In genomic region chr6:29702519-29703103, GRCh38 we compare ENCODE assay signal across 10 cellular contexts. TPM values are rescaled to one million over a fixed set of nuclear protein-coding genes. Genes with fewer than 3 reads are reported as not detected.
A peak's percentile ranks its signal among the peaks of the same experiment; 100 is the strongest.
DNase-seq lines count a peak whose midpoint lies in the region; ATAC-seq and TF ChIP-seq lines count a peak whose summit lies in the region.
"Had no signal": no experiment of that assay in that cellular context is flagged by ENCODE, and none has a peak within 500 bp of the region (broad histone marks: within the 10 kb centered on the region; RNA-seq: fewer than 3 reads in every experiment).

No MANE protein-coding gene starts in this region.

- H3K36me3 ChIP-seq in IMR-90 (ENCODE audit: control insufficient read depth, insufficient read depth, low read length) (no peaks in the 10 kb centered on the region), testis (ENCODE audit: low read depth, missing control alignments) (no peaks in the 10 kb centered on the region), uterus (no peaks in the 10 kb centered on the region)

- H3K4ac ChIP-seq in IMR-90 (ENCODE audit: low read depth, low read length), result no peak overlapping the region

- no peaks in the 10 kb centered on the region for H3K36me3 Mint-ChIP-seq in naive B cell
- H3K36me3 Mint-ChIP-seq: IgD-negative memory B cell had no signal

- intact Hi-C loops in IMR-90 (cut with micrococcal nuclease), result no loop called here
- intact Hi-C loops in dorsolateral prefrontal cortex (cut with DNase I), result no loop called here
- intact Hi-C loops in testis (cut with DNase I; ENCODE audit: low total_unique reads), result loop anchor here (10.0 kb wide), 1 partner anchor 132 kb away; no protein-coding TSS in a partner anchor
- intact Hi-C loops in uterus (cut with DNase I; ENCODE audit: low total_unique reads), result loop anchor here (10.0 kb wide), 1 partner anchor 132 kb away; no protein-coding TSS in a partner anchor

- H3K27ac ChIP-seq in IMR-90 (ENCODE audit: insufficient read depth, low read length), result no peak overlapping the region
- H3K27ac ChIP-seq in dorsolateral prefrontal cortex, result no peak overlapping the region
- no peak overlapping the region for H3K27ac ChIP-seq in testis
- no peak overlapping the region for H3K27ac ChIP-seq in uterus

- H3K9me1 ChIP-seq in IMR-90 (ENCODE audit: insufficient read depth, low read length), result no peaks in the 10 kb centered on the region

- H3K56ac ChIP-seq in IMR-90 (ENCODE audit: extremely low read depth, insufficient read depth, low read length), result no peak overlapping the region

- TF ChIP-seq POLR2A in IMR-90 (IDR thresholded peaks at IDR 0.05; ENCODE audit: low read depth, low read length) (no peak), testis (IDR thresholded peaks at IDR 0.05) (no peak), uterus (IDR thresholded peaks at IDR 0.05) (no peak)

- WGBS in IMR-90 (ENCODE audit: extremely low coverage in 2 of 2, insufficient read length in 1 of 2), 2 experiments, result no CpG with 5 or more reads among the region's 17 CpGs
- WGBS in testis, 2 donors, result 17 to 24% methylated on average over 11 to 17 of the region's 17 CpGs

- H2AK5ac ChIP-seq in IMR-90 (ENCODE audit: low read depth, low read length), result no peak overlapping the region

- H2BK15ac ChIP-seq in IMR-90 (ENCODE audit: low read depth, low read length), result no peak overlapping the region

- no peak overlapping the region for H4K91ac ChIP-seq in IMR-90 (ENCODE audit: insufficient read depth, low read depth, low read length)

- no peak overlapping the region for H3K9ac ChIP-seq in IMR-90 (ENCODE audit: low read depth, low read length)

- dilution Hi-C loops in IMR-90 (cut with HindIII; ENCODE audit: low sequenced_read_pairs, unreplicated experiment), result no loop called here

- no peak overlapping the region for H3K23ac ChIP-seq in IMR-90 (ENCODE audit: low read depth, low read length)

- H3K27me3 ChIP-seq in IMR-90 (ENCODE audit: control insufficient read depth, insufficient read depth, low read length) (peaks cover 8% of the 10 kb centered on the region), dorsolateral prefrontal cortex (peaks cover 0 to 17% (median 2%) of the 10 kb centered on the region in 45 donors), testis (no peaks in the 10 kb centered on the region), uterus (no peaks in the 10 kb centered on the region)

- no peak overlapping the region for H3K4me2 ChIP-seq in IMR-90 (ENCODE audit: low read depth, low read length)

- H3K4me3 ChIP-seq in IMR-90 (ENCODE audit: insufficient read depth, low read depth, low read length) (no peak overlapping the region), dorsolateral prefrontal cortex (no peak overlapping the region), testis (no peak overlapping the region), uterus (no peak overlapping the region)

- no peak overlapping the region for H2BK120ac ChIP-seq in IMR-90 (ENCODE audit: low read depth, low read length)

- TF ChIP-seq CTCF in IMR-90 (conservative IDR thresholded peaks at IDR 0.05; ENCODE audit: low read depth, low read length), result peak; percentile 37
- TF ChIP-seq CTCF in dorsolateral prefrontal cortex (IDR thresholded peaks at IDR 0.05 in 54 of 56, conservative IDR thresholded peaks at IDR 0.05 in 2 of 56; ENCODE audit: low read depth in 1 of 56, partially characterized antibody in 56 of 56), result peak in 45 of 56 donors; percentile 15 to 85 (median 58)
- peak in 2 of 3 experiments; percentile 9 to 66 for TF ChIP-seq CTCF in testis (IDR thresholded peaks at IDR 0.05)
- peak in 2 of 4 experiments; percentile 17 to 27 for TF ChIP-seq CTCF in uterus (IDR thresholded peaks at IDR 0.05)

- TF ChIP-seq RAD21 in IMR-90 (IDR thresholded peaks at IDR 0.05; ENCODE audit: low read length), result peak; percentile 29; the same call in 1 of the 2 replicates

- POLR2A ChIA-PET in IMR-90 (lab: Charles Lee; ENCODE audit: unreplicated experiment), result no interaction called here

- no peaks in the 10 kb centered on the region for H4K20me1 ChIP-seq in IMR-90 (ENCODE audit: insufficient read depth, low read length)

- H3K9me3 ChIP-seq in IMR-90 (ENCODE audit: control insufficient read depth, insufficient read depth, low read length) (no peaks in the 10 kb centered on the region), testis (no peaks in the 10 kb centered on the region), uterus (no peaks in the 10 kb centered on the region)

- peaks cover 27 to 48% (median 29%) of the 10 kb centered on the region in 3 donors for H3K27me3 Mint-ChIP-seq in naive B cell

- no peaks in the 10 kb centered on the region for H3K79me1 ChIP-seq in IMR-90 (ENCODE audit: low read depth in 1 of 2, low read length in 2 of 2)

- no TSS peak for BruUV-seq in IMR-90 (replicated peaks; lab: Mats Ljungman, UMichigan)

- in situ Hi-C loops in IMR-90 (cut with MboI; ENCODE audit: low sequenced_read_pairs), result no loop called here

- H3K27ac Mint-ChIP-seq in naive B cell, result no peak overlapping the region
- H3K27ac Mint-ChIP-seq: IgD-negative memory B cell had no signal

- no peak overlapping the region for H3K4me3 Mint-ChIP-seq in naive B cell
- H3K4me3 Mint-ChIP-seq: IgD-negative memory B cell had no signal

- no peak overlapping the region for H2BK5ac ChIP-seq in IMR-90 (ENCODE audit: low read depth, low read length, poor library complexity, severe bottlenecking)

- no peaks in the 10 kb centered on the region for H3K9me3 Mint-ChIP-seq in naive B cell
- H3K9me3 Mint-ChIP-seq: IgD-negative memory B cell had no signal

- CTCF ChIA-PET in IMR-90 (lab: Yijun Ruan, JAX), result interaction anchor here (0.5 to 1.0 kb wide), 2 partner anchors 52 to 54 kb away, joined by 3 to 4 read pairs; no protein-coding TSS in a partner anchor

- no peak overlapping the region for H2AK9ac ChIP-seq in IMR-90 (replicated peaks; ENCODE audit: low read depth, low read length, poor library complexity)

- no peak overlapping the region for H4K5ac ChIP-seq in IMR-90 (ENCODE audit: low read depth, low read length)

- H3K4me1 ChIP-seq in IMR-90 (ENCODE audit: control insufficient read depth, insufficient read depth, low read length) (no peaks in the 10 kb centered on the region), testis (no peaks in the 10 kb centered on the region), uterus (no peaks in the 10 kb centered on the region)

- peaks cover 5 to 8% (median 7%) of the 10 kb centered on the region in 3 donors for H3K4me1 Mint-ChIP-seq in naive B cell

- DNase-seq in COR-L47 (lab: John Stamatoyannopoulos, UW) (peak; percentile 22), IMR-90 (no peak), dorsolateral prefrontal cortex (peak in 4 of 10 donors; percentile 53 to 81 (median 66)), naive B cell (no peak), testis (peak; percentile 84), uterus (no peak), middle frontal gyrus (ENCODE audit: extremely low spot score, low spot score) (no peak)
- peak; percentile 62 for DNase-seq in activated CD4-positive, alpha-beta T cell treated with anti-CD3 and anti-CD28 coated beads for 1 hour

- no peak overlapping the region for H2BK20ac ChIP-seq in IMR-90 (ENCODE audit: low read depth, low read length)

- no peak overlapping the region for H3K18ac ChIP-seq in IMR-90 (ENCODE audit: low read depth, low read length)

- H3K14ac ChIP-seq in IMR-90 (replicated peaks; ENCODE audit: low read depth, low read length), result no peak overlapping the region

- peak; percentile 35; the same call in 1 of the 2 replicates for ATAC-seq in IMR-90 (ENCODE audit: low read depth)
- ATAC-seq in naive B cell (ENCODE audit: low read depth in 2 of 2), result peak; percentile 85 to 97

- H4K8ac ChIP-seq in IMR-90 (ENCODE audit: low read depth in 2 of 2, low read length in 2 of 2), result no peak overlapping the region

- peak overlapping the region; percentile 72 for H2AFZ ChIP-seq in IMR-90 (replicated peaks; ENCODE audit: low read length, poor library complexity)

TF ChIP-seq in IMR-90, 13 proteins besides CTCF, POLR2A, EP300 and RAD21 (continues in another document):
- TF ChIP-seq CEBPB (IDR thresholded peaks at IDR 0.05; ENCODE audit: low read depth, low read length) (no peak), NFE2L2 (IDR thresholded peaks at IDR 0.05; ENCODE audit: low read depth, low read length) (no peak), USF2 (IDR thresholded peaks at IDR 0.05; ENCODE audit: low read depth, low read length) (no peak)

RNA-seq across cellular contexts. Expression of gene HLA-F, which starts 20.6 kb away (rescaled TPM):
- not detected in 2 replicates for total RNA-seq in IMR-90 (2012; rRNA removed)
- not detected in 2 replicates for polyA plus RNA-seq in IMR-90 (2012; rRNA removed)
- 0.14 TPM in 1 of 2 replicates, not detected in the other for polyA plus RNA-seq in IMR-90 (2012; cell fraction: cytosol; rRNA removed)
- 0.29 and 0.47 TPM in 2 replicates for polyA plus RNA-seq in IMR-90 (2012; cell fraction: nucleus; rRNA removed; ENCODE audit: low replicate concordance)
- 10 to 100 TPM in 118 of 120 experiments, 1 to 10 TPM in 2; 9.3 to 64.7 (median 26.2) TPM for total RNA-seq in dorsolateral prefrontal cortex
- polyA plus RNA-seq in naive B cell (ENCODE audit: low read depth in 6 of 6), result 100 to 1,000 TPM; 212 to 354 (median 251) TPM
- total RNA-seq in testis, result 10 to 100 TPM; 25.3 to 28.1 TPM
- 51.1 TPM for polyA plus RNA-seq in testis (ENCODE audit: insufficient read depth, low read depth, low replicate concordance)
- 100 to 1,000 TPM in 2 of 4 donors, 10 to 100 TPM in 2; 14.2 to 146 (median 104) TPM for total RNA-seq in uterus

RNA-seq across cellular contexts. Expression of gene ZFP57, which starts 21.7 kb away (rescaled TPM):
- not detected in 2 replicates for total RNA-seq in IMR-90 (2012; rRNA removed)
- not detected in 2 replicates for polyA plus RNA-seq in IMR-90 (2012; rRNA removed)
- polyA plus RNA-seq in IMR-90 (2012; cell fraction: cytosol; rRNA removed), result not detected in 2 replicates
- polyA plus RNA-seq in IMR-90 (2012; cell fraction: nucleus; rRNA removed; ENCODE audit: low replicate concordance), result not detected in 2 replicates
- under 1 TPM in 16 of 120 experiments, not detected in 104; 0.24 to 0.82 (median 0.47) TPM for total RNA-seq in dorsolateral prefrontal cortex
- polyA plus RNA-seq in naive B cell (ENCODE audit: low read depth in 6 of 6), result 1 to 10 TPM in 3 of 6 donors, not detected in 3; 1.8 to 3.1 (median 2.5) TPM
- total RNA-seq in testis, result 1 to 10 TPM; 1.4 to 1.6 TPM
- 0.91 TPM for polyA plus RNA-seq in testis (ENCODE audit: insufficient read depth, low read depth, low replicate concordance)
- total RNA-seq in uterus, result under 1 TPM in 1 of 4 donors, not detected in 3; 0.24 TPM

RNA-seq across cellular contexts. Expression of gene MOG, which starts 45.7 kb away (rescaled TPM):
- total RNA-seq in IMR-90 (2012; rRNA removed) (not detected in 2 replicates), dorsolateral prefrontal cortex (100 to 1,000 TPM in 93 of 120 experiments, 10 to 100 TPM in 27; 23.2 to 788 (median 170) TPM), testis (under 1 TPM in 1 of 2 donors, not detected in 1; 0.19 TPM), uterus (not detected)
- polyA plus RNA-seq in IMR-90 (2012; rRNA removed) (not detected in 2 replicates), naive B cell (ENCODE audit: low read depth in 6 of 6) (not detected), testis (ENCODE audit: insufficient read depth, low read depth, low replicate concordance) (0.36 TPM)
- not detected in 2 replicates for polyA plus RNA-seq in IMR-90 (2012; cell fraction: cytosol; rRNA removed)
- not detected in 2 replicates for polyA plus RNA-seq in IMR-90 (2012; cell fraction: nucleus; rRNA removed; ENCODE audit: low replicate concordance)
- total RNA-seq: renal cortical epithelial cell had no signal
- polyA plus RNA-seq: IgD-negative memory B cell had no signal

Comparison
In these comparisons a context has a peak if more than half of its experiments do, and no peak if none do; other contexts are left out.
1. DNase-seq: peak in COR-L47 (single experiment), activated CD4-positive, alpha-beta T cell treated with anti-CD3 and anti-CD28 coated beads for 1 hour (single experiment) and testis (single experiment); none in IMR-90 (single experiment), naive B cell (single experiment), uterus (0 of 2) and middle frontal gyrus (single experiment).
2. RNA of gene MOG, which starts 45.7 kb away (total RNA-seq): 23.2 to 788 TPM in dorsolateral prefrontal cortex; 0.19 TPM in testis, not detected in IMR-90 and not detected in uterus; every median in the first group is over 10 times any median in the second.
3. intact Hi-C loops: an anchor here in testis (10.0 kb wide) and uterus (10.0 kb wide); none called in IMR-90 and dorsolateral prefrontal cortex.